1 cellular context compared by ENCODE assay signal in the genomic region with DNA sequence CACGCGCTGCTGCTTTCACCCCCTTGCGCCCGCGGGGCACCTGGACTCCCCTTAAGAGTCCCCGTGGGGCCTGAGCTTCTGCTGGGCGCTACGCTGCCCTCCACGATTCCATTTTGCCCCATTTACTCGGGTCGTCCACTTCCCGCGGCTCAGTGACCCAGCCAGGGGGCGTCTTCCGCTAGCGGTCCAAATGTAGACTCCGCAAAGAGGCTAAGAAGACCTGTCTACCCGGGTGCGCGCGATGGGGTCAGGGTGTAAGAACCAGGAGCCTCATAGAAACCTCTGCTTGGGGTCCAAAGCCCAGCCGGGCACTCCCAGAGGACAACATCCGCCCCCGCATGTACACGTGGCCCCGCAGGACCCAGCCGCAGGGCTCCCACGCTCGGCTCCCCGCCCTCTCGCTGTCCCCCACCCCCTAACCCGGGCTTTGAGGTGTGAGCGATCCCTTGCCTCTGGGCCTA.
TF ChIP-seq lines count a peak whose summit lies in the region.

No MANE protein-coding gene starts in this region.

TF ChIP-seq in WTC11, 78 proteins besides CTCF, POLR2A, EP300 and RAD21:
- TF ChIP-seq, protein P1, sequence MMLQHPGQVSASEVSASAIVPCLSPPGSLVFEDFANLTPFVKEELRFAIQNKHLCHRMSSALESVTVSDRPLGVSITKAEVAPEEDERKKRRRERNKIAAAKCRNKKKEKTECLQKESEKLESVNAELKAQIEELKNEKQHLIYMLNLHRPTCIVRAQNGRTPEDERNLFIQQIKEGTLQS (CRISPR knock-in tag; conservative IDR thresholded peaks at IDR 0.05): no peak
- TF ChIP-seq TEAD4 (CRISPR knock-in tag; IDR thresholded peaks at IDR 0.05) (no peak), EMX1 (CRISPR knock-in tag; IDR thresholded peaks at IDR 0.05) (no peak), AFF4 (CRISPR knock-in tag; IDR thresholded peaks at IDR 0.05; ENCODE audit: borderline replicate concordance) (no peak), ARID4B (CRISPR knock-in tag; IDR thresholded peaks at IDR 0.05; ENCODE audit: borderline replicate concordance) (no peak), IRF1 (CRISPR knock-in tag; IDR thresholded peaks at IDR 0.05) (no peak), MAX (CRISPR knock-in tag; IDR thresholded peaks at IDR 0.05) (no peak), ZNF671 (CRISPR knock-in tag; IDR thresholded peaks at IDR 0.05) (no peak), ZNF416 (CRISPR knock-in tag; IDR thresholded peaks at IDR 0.05) (no peak), CREB1 (CRISPR knock-in tag; IDR thresholded peaks at IDR 0.05) (no peak)
